ENCODE assay signal across 12 cellular contexts in genomic region chr6:108714012-108714773, GRCh38.
DNase-seq lines count a peak whose midpoint lies in the region; ATAC-seq, FAIRE-seq and TF ChIP-seq lines count a peak whose summit lies in the region.
"Had no signal": no experiment of that assay in that cellular context is flagged by ENCODE, and none has a peak within 500 bp of the region (broad histone marks: within the 10 kb centered on the region; RNA-seq: fewer than 3 reads in every experiment).

No MANE protein-coding gene starts in this region.

- no peaks in the 10 kb centered on the region for H3K27me3 ChIP-seq in CD4-positive, CD25-positive, alpha-beta regulatory T cell (ENCODE audit: control insufficient read depth, insufficient read depth, low read length)
- no peaks in the 10 kb centered on the region for H3K27me3 ChIP-seq in lower lobe of right lung (ENCODE audit: low read depth)
- H3K27me3 ChIP-seq: SJSA1 had no signal

- peak overlapping the region; percentile 22 to 80 (median 38) for H3K27ac Mint-ChIP-seq in CD4-positive, CD25-positive, alpha-beta regulatory T cell
- peak overlapping the region; percentile 1 to 47 for H3K27ac Mint-ChIP-seq in effector memory CD8-positive, alpha-beta T cell

- no peak for TF ChIP-seq CTCF in lower lobe of right lung (IDR thresholded peaks at IDR 0.05)

- H3K27ac ChIP-seq in CD4-positive, CD25-positive, alpha-beta regulatory T cell (ENCODE audit: insufficient read depth, low read length, poor library complexity, severe bottlenecking), result no peak overlapping the region
- H3K27ac ChIP-seq in lower lobe of right lung, result peak overlapping the region; percentile 24
- H3K27ac ChIP-seq: C4-2B, SJSA1 had no signal

- H3K4me3 ChIP-seq in CD4-positive, CD25-positive, alpha-beta regulatory T cell (ENCODE audit: low read depth, low read length), result no peak overlapping the region
- H3K4me3 ChIP-seq in lower lobe of right lung, result no peak overlapping the region
- H3K4me3 ChIP-seq: SJSA1 had no signal

- no peaks in the 10 kb centered on the region for H3K9me3 ChIP-seq in CD4-positive, CD25-positive, alpha-beta regulatory T cell (ENCODE audit: control insufficient read depth in 2 of 2, low read length in 2 of 2)
- no peaks in the 10 kb centered on the region for H3K9me3 ChIP-seq in lower lobe of right lung
- H3K9me3 ChIP-seq: SJSA1 had no signal

- H3K4me1 Mint-ChIP-seq in CD4-positive, CD25-positive, alpha-beta regulatory T cell, result peaks cover 0 to 22% (median 3%) of the 10 kb centered on the region in 4 donors
- peaks cover 23 to 26% of the 10 kb centered on the region in 2 donors for H3K4me1 Mint-ChIP-seq in effector memory CD8-positive, alpha-beta T cell (ENCODE audit: low read depth in 2 of 2)
- H3K4me1 Mint-ChIP-seq in activated T-cell treated with anti-CD3 and anti-CD28 coated beads, Interleukin-2, amount 50 U/mL, for 4 hours (ENCODE audit: low read depth), result peaks cover 23% of the 10 kb centered on the region

- FAIRE-seq in H54 (lab: Jason Lieb, UNC), result no peak

- intact Hi-C loops in lower lobe of right lung (cut with DNase I), result no loop called here

- peaks cover 5% of the 10 kb centered on the region for H3K27me3 Mint-ChIP-seq in CD4-positive, CD25-positive, alpha-beta regulatory T cell
- H3K27me3 Mint-ChIP-seq in effector memory CD8-positive, alpha-beta T cell, result no peaks in the 10 kb centered on the region
- no peaks in the 10 kb centered on the region for H3K27me3 Mint-ChIP-seq in activated T-cell treated with anti-CD3 and anti-CD28 coated beads, Interleukin-2, amount 50 U/mL, for 4 hours (ENCODE audit: low read depth)

- H3K4me1 ChIP-seq in CD4-positive, CD25-positive, alpha-beta regulatory T cell (ENCODE audit: control insufficient read depth, insufficient read depth, low read length, poor library complexity, severe bottlenecking), result peaks cover 13% of the 10 kb centered on the region
- H3K4me1 ChIP-seq in lower lobe of right lung, result peaks cover 36% of the 10 kb centered on the region
- H3K4me1 ChIP-seq: SJSA1 had no signal

- H3K36me3 ChIP-seq in CD4-positive, CD25-positive, alpha-beta regulatory T cell (ENCODE audit: control insufficient read depth, insufficient read depth, low read length), result no peaks in the 10 kb centered on the region
- no peaks in the 10 kb centered on the region for H3K36me3 ChIP-seq in lower lobe of right lung
- H3K36me3 ChIP-seq: SJSA1 had no signal

- H3K9me3 Mint-ChIP-seq in CD4-positive, CD25-positive, alpha-beta regulatory T cell, result no peaks in the 10 kb centered on the region
- no peaks in the 10 kb centered on the region for H3K9me3 Mint-ChIP-seq in effector memory CD8-positive, alpha-beta T cell
- H3K9me3 Mint-ChIP-seq in activated T-cell treated with anti-CD3 and anti-CD28 coated beads, Interleukin-2, amount 50 U/mL, for 4 hours, result no peaks in the 10 kb centered on the region
- H3K9me3 Mint-ChIP-seq: naive thymus-derived CD8-positive, alpha-beta T cell had no signal

- TF ChIP-seq POLR2A in H54 (IDR thresholded peaks at IDR 0.05; ENCODE audit: low read depth, low read length), result no peak

- no peaks in the 10 kb centered on the region for H3K36me3 Mint-ChIP-seq in CD4-positive, CD25-positive, alpha-beta regulatory T cell
- H3K36me3 Mint-ChIP-seq in effector memory CD8-positive, alpha-beta T cell (ENCODE audit: insufficient read depth), result no peaks in the 10 kb centered on the region
- no peaks in the 10 kb centered on the region for H3K36me3 Mint-ChIP-seq in activated T-cell treated with anti-CD3 and anti-CD28 coated beads, Interleukin-2, amount 50 U/mL, for 4 hours (ENCODE audit: insufficient read depth)
- H3K36me3 Mint-ChIP-seq: naive thymus-derived CD8-positive, alpha-beta T cell had no signal

- DNase-seq in CD4-positive, CD25-positive, alpha-beta regulatory T cell, result peak in 2 of 3 donors; percentile 18 to 67
- DNase-seq in MV-4-11 (lab: John Stamatoyannopoulos, UW), result peak; percentile 66
- DNase-seq in effector memory CD8-positive, alpha-beta T cell, result peak in 2 of 3 experiments; percentile 5 to 14
- DNase-seq in lower lobe of right lung, result no peak
- no peak for DNase-seq in H54 (ENCODE audit: insufficient read length, low spot score)
- no peak for DNase-seq in activated T-cell treated with anti-CD3 and anti-CD28 coated beads, Interleukin-2, amount 50 U/mL, for 4 hours
- DNase-seq in D341Med (ENCODE audit: low spot score), result no peak
- DNase-seq: activated T-cell treated with anti-CD3 and anti-CD28 coated beads, Interleukin-2, amount 50 U/mL, for 1 hour had no signal

- ATAC-seq in CD4-positive, CD25-positive, alpha-beta regulatory T cell (ENCODE audit: low read depth in 2 of 2), result peak in 1 of 2 donors; percentile 64
- ATAC-seq in effector memory CD8-positive, alpha-beta T cell (replicated peaks), result peak; percentile 92
- peak; percentile 51 to 56 for ATAC-seq in lower lobe of right lung
- ATAC-seq in activated T-cell treated with anti-CD3 and anti-CD28 coated beads, Interleukin-2, amount 50 U/mL, for 4 hours, result no peak
- no peak for ATAC-seq in HG03565 (IDR thresholded peaks at IDR 0.05; ENCODE audit: unreplicated experiment)

- no peak overlapping the region for H3K4me3 Mint-ChIP-seq in CD4-positive, CD25-positive, alpha-beta regulatory T cell
- H3K4me3 Mint-ChIP-seq in effector memory CD8-positive, alpha-beta T cell, result peak overlapping the region; percentile 37 to 44
- H3K4me3 Mint-ChIP-seq in activated T-cell treated with anti-CD3 and anti-CD28 coated beads, Interleukin-2, amount 50 U/mL, for 4 hours, result no peak overlapping the region

Comparison
In these comparisons a context has a peak if more than half of its experiments do, and no peak if none do; other contexts are left out.
1. ATAC-seq: peak in effector memory CD8-positive, alpha-beta T cell (single experiment) and lower lobe of right lung (2 of 2); none in activated T-cell treated with anti-CD3 and anti-CD28 coated beads, Interleukin-2, amount 50 U/mL, for 4 hours (0 of 2) and HG03565 (single experiment).
2. DNase-seq: peak in CD4-positive, CD25-positive, alpha-beta regulatory T cell (2 of 3), MV-4-11 (single experiment) and effector memory CD8-positive, alpha-beta T cell (2 of 3); none in lower lobe of right lung (single experiment), H54 (single experiment), activated T-cell treated with anti-CD3 and anti-CD28 coated beads, Interleukin-2, amount 50 U/mL, for 4 hours (single experiment) and D341Med (single experiment).
3. H3K4me3 Mint-ChIP-seq: peak in effector memory CD8-positive, alpha-beta T cell (2 of 2); none in CD4-positive, CD25-positive, alpha-beta regulatory T cell (0 of 4) and activated T-cell treated with anti-CD3 and anti-CD28 coated beads, Interleukin-2, amount 50 U/mL, for 4 hours (single experiment).